ENCODE assay signal across 8 cellular contexts in genomic region chr5:116454417-116454927, GRCh38.
DNase-seq lines count a peak whose midpoint lies in the region; ATAC-seq and TF ChIP-seq lines count a peak whose summit lies in the region.

No MANE protein-coding gene starts in this region.

- peak; percentile 99 for ATAC-seq in GM21717 (IDR thresholded peaks at IDR 0.05; ENCODE audit: unreplicated experiment)

- H3K27ac ChIP-seq in angular gyrus (ENCODE audit: low read depth, low read length), result peak overlapping the region; percentile 72

- DNase-seq in GM12864 (ENCODE audit: low read depth) (peak; percentile 38), HT-29 (ENCODE audit: low spot score) (peak; percentile 21), mucosa of gallbladder (ENCODE audit: low spot score) (peak; percentile 29), NCI-H526 (lab: John Stamatoyannopoulos, UW) (no peak)
- DNase-seq in stimulated activated CD4-positive, alpha-beta T cell treated with anti-CD3 and anti-CD28 coated beads, Interleukin-12 subunit alpha, Interleukin-12 subunit beta, amount 100 ng/mL, for 4 hours, result no peak
- no peak for DNase-seq in activated naive CD4-positive, alpha-beta T cell treated with anti-CD3 and anti-CD28 coated beads, Interleukin-2, amount 50 U/mL, for 16 hours

- H3K4me3 ChIP-seq in GM12864 (ENCODE audit: low read depth, low read length), result no peak overlapping the region

- TF ChIP-seq CTCF in GM12864 (IDR thresholded peaks at IDR 0.05; ENCODE audit: low read depth, low read length, missing control alignments), result no peak

Comparison
In these comparisons a context has a peak if more than half of its experiments do, and no peak if none do; other contexts are left out.
1. DNase-seq: peak in GM12864 (single experiment), HT-29 (single experiment) and mucosa of gallbladder (single experiment); none in NCI-H526 (0 of 2), stimulated activated CD4-positive, alpha-beta T cell treated with anti-CD3 and anti-CD28 coated beads, Interleukin-12 subunit alpha, Interleukin-12 subunit beta, amount 100 ng/mL, for 4 hours (single experiment) and activated naive CD4-positive, alpha-beta T cell treated with anti-CD3 and anti-CD28 coated beads, Interleukin-2, amount 50 U/mL, for 16 hours (single experiment).